ENCODE assay signal across 5 cellular contexts in the genomic region with DNA sequence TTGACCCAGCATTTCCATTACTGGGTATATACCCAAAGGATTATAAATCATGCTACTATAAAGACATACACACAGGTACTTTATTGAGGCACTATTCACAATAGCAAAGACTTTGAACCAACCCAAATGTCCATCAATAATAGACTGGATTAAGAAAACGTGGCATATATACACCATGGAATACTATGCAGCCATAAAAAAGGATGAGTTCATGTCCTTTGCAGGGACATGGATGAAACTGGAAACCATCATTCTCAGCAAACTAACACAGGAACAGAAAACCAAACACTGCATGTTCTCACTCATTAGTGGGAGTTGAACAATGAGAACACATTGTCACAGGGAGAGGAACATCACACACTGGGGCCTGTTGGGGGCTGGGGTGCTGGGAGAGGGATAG.
DNase-seq lines count a peak whose midpoint lies in the region; ATAC-seq, FAIRE-seq and TF ChIP-seq lines count a peak whose summit lies in the region.
"Not testable (repeated sequence)": the region's sequence is repeated elsewhere in the genome, so short reads cannot be mapped to it uniquely, and the experiment has no call there.

No MANE protein-coding gene starts in this region.

- H3K9me3 Mint-ChIP-seq in astrocyte (ENCODE audit: unreplicated experiment): not testable (repeated sequence)

- no CpG with 5 or more reads among the region's 1 CpG for WGBS in IMR-90 (ENCODE audit: extremely low coverage in 2 of 2, insufficient read length in 1 of 2), 2 experiments

- H3K4me2 ChIP-seq in IMR-90 (ENCODE audit: low read depth, low read length); astrocyte (ENCODE audit: low read length); osteoblast (ENCODE audit: insufficient read depth, low read length): not testable (repeated sequence)

- not testable (repeated sequence) for H3K23ac ChIP-seq in IMR-90 (ENCODE audit: low read depth, low read length)

- intact Hi-C loops in IMR-90 (cut with micrococcal nuclease): not testable (repeated sequence)

- not testable (repeated sequence) for H3K36me3 ChIP-seq in HEK293 (ENCODE audit: control insufficient read depth in 2 of 2, insufficient read depth in 1 of 2, low read length in 2 of 2); IMR-90 (ENCODE audit: control insufficient read depth, insufficient read depth, low read length); astrocyte (ENCODE audit: insufficient read depth, low read length); brain microvascular endothelial cell (replicated peaks); osteoblast (ENCODE audit: insufficient read depth, low read length)

- not testable (repeated sequence) for H2AK9ac ChIP-seq in IMR-90 (replicated peaks; ENCODE audit: low read depth, low read length, poor library complexity)

- not testable (repeated sequence) for H2AK5ac ChIP-seq in IMR-90 (ENCODE audit: low read depth, low read length)

- H3K9ac ChIP-seq in IMR-90 (ENCODE audit: low read depth, low read length); astrocyte (ENCODE audit: low read length): not testable (repeated sequence)

- H4K8ac ChIP-seq in IMR-90 (ENCODE audit: low read depth in 2 of 2, low read length in 2 of 2): 0 out of 4 replicates have a peak overlapping the region, but pooled peaks of 1 of the 2 experiments have one; percentile 25

- not testable (repeated sequence) for H3K36me3 Mint-ChIP-seq in astrocyte (ENCODE audit: low read depth, unreplicated experiment)

- H3K4ac ChIP-seq in IMR-90 (ENCODE audit: low read depth, low read length): peak overlapping the region; percentile 75

- H3K4me1 ChIP-seq in HEK293 (ENCODE audit: control insufficient read depth, insufficient read depth, low read length); IMR-90 (ENCODE audit: control insufficient read depth, insufficient read depth, low read length): not testable (repeated sequence)
- H3K4me1 ChIP-seq in astrocyte (ENCODE audit: insufficient read depth, low read length) (peaks cover 13% of the 10 kb centered on the region), osteoblast (ENCODE audit: insufficient read depth, low read length) (peaks cover 26% of the 10 kb centered on the region)

- H2BK120ac ChIP-seq in IMR-90 (ENCODE audit: low read depth, low read length): peak overlapping the region; percentile 71

- H2BK20ac ChIP-seq in IMR-90 (ENCODE audit: low read depth, low read length): peak overlapping the region; percentile 74

- not testable (repeated sequence) for H4K5ac ChIP-seq in IMR-90 (ENCODE audit: low read depth, low read length)

- H3K27ac ChIP-seq in HEK293 (ENCODE audit: extremely low read depth, low read depth, low read length): not testable (repeated sequence)
- peak overlapping the region; percentile 67; the same call in 1 of the 2 replicates for H3K27ac ChIP-seq in IMR-90 (ENCODE audit: insufficient read depth, low read length)
- peak overlapping the region; percentile 61 for H3K27ac ChIP-seq in astrocyte (ENCODE audit: low read depth, low read length)
- H3K27ac ChIP-seq in brain microvascular endothelial cell: peak overlapping the region; percentile 67
- peak overlapping the region; percentile 31 for H3K27ac ChIP-seq in osteoblast (ENCODE audit: low read depth, low read length)

- H2BK15ac ChIP-seq in IMR-90 (ENCODE audit: low read depth, low read length): 0 out of 3 replicates have a peak overlapping the region, but pooled peaks have one; percentile 52

- CTCF ChIA-PET in HEK293 (lab: Yijun Ruan, JAX): not testable (repeated sequence)
- CTCF ChIA-PET in IMR-90 (lab: Yijun Ruan, JAX): interaction anchor here (1.1 kb wide), 1 partner anchor 10 kb away, joined by 5 read pairs; no protein-coding TSS in a partner anchor

- H4K20me1 ChIP-seq in IMR-90 (ENCODE audit: insufficient read depth, low read length); astrocyte (ENCODE audit: insufficient read depth, low read length); osteoblast (ENCODE audit: insufficient read depth, low read length): not testable (repeated sequence)

- not testable (repeated sequence) for H3K27me3 ChIP-seq in IMR-90 (ENCODE audit: control insufficient read depth, insufficient read depth, low read length); astrocyte (ENCODE audit: insufficient read depth, low read length); brain microvascular endothelial cell (replicated peaks); osteoblast (ENCODE audit: insufficient read depth, low read length)

- H3K4me3 Mint-ChIP-seq in astrocyte (ENCODE audit: unreplicated experiment): not testable (repeated sequence)

- dilution Hi-C loops in IMR-90 (cut with HindIII; ENCODE audit: low sequenced_read_pairs, unreplicated experiment): not testable (repeated sequence)

- not testable (repeated sequence) for H3K27me3 Mint-ChIP-seq in astrocyte (ENCODE audit: low read depth, unreplicated experiment)

- not testable (repeated sequence) for BruUV-seq in IMR-90 (replicated peaks; lab: Mats Ljungman, UMichigan)

- H3K27ac Mint-ChIP-seq in astrocyte (ENCODE audit: unreplicated experiment): not testable (repeated sequence)

- H3K9me1 ChIP-seq in IMR-90 (ENCODE audit: insufficient read depth, low read length): not testable (repeated sequence)

- POLR2A ChIA-PET in HEK293 (lab: Yijun Ruan, JAX): not testable (repeated sequence)
- POLR2A ChIA-PET in IMR-90 (lab: Charles Lee; ENCODE audit: unreplicated experiment): interaction anchor here (0.5 kb wide), 1 partner anchor 247 kb away, joined by 4 read pairs; no protein-coding TSS in a partner anchor

- not testable (repeated sequence) for ATAC-seq in IMR-90 (ENCODE audit: low read depth)

- H3K79me1 ChIP-seq in IMR-90 (ENCODE audit: low read depth in 1 of 2, low read length in 2 of 2): not testable (repeated sequence)

- not testable (repeated sequence) for H2AFZ ChIP-seq in IMR-90 (replicated peaks; ENCODE audit: low read length, poor library complexity); astrocyte (ENCODE audit: low read depth, low read length); osteoblast (ENCODE audit: low read length)

- not testable (repeated sequence) for FAIRE-seq in astrocyte (lab: Jason Lieb, UNC)

- not testable (repeated sequence) for TF ChIP-seq POLR2A in IMR-90 (IDR thresholded peaks at IDR 0.05; ENCODE audit: low read depth, low read length)

- not testable (repeated sequence) for TF ChIP-seq CTCF in HEK293 (tag by site-specific recombination; IDR thresholded peaks at IDR 0.05); IMR-90 (conservative IDR thresholded peaks at IDR 0.05; ENCODE audit: low read depth, low read length); astrocyte (IDR thresholded peaks at IDR 0.05; ENCODE audit: insufficient read depth, low read depth, low read length); brain microvascular endothelial cell (IDR thresholded peaks at IDR 0.05; ENCODE audit: low read depth, low read length, missing control alignments); osteoblast (IDR thresholded peaks at IDR 0.05; ENCODE audit: extremely low read depth, low read depth, low read length)

- not testable (repeated sequence) for DNase-seq in IMR-90; astrocyte (ENCODE audit: low read depth); brain microvascular endothelial cell; osteoblast (ENCODE audit: insufficient read length, low spot score, missing footprints)

- not testable (repeated sequence) for H3K9me3 ChIP-seq in HEK293 (ENCODE audit: control insufficient read depth, insufficient read depth, low read depth, low read length); IMR-90 (ENCODE audit: control insufficient read depth, insufficient read depth, low read length); astrocyte (ENCODE audit: insufficient read depth, low read depth, low read length); osteoblast (ENCODE audit: low read depth, low read length)

- not testable (repeated sequence) for H3K4me3 ChIP-seq in HEK293 (ENCODE audit: low read depth, low read length); IMR-90 (ENCODE audit: insufficient read depth, low read depth, low read length); astrocyte (ENCODE audit: insufficient read depth, low read depth, low read length); brain microvascular endothelial cell (ENCODE audit: low read depth, low read length); osteoblast (ENCODE audit: insufficient read depth, low read length)

- peak overlapping the region; percentile 9; the same call in 1 of the 2 replicates for H3K18ac ChIP-seq in IMR-90 (ENCODE audit: low read depth, low read length)

- peak overlapping the region; percentile 58 for H3K14ac ChIP-seq in IMR-90 (replicated peaks; ENCODE audit: low read depth, low read length)

- 0 out of 2 replicates have a peak overlapping the region, but pooled peaks have one; percentile 28 for H3K56ac ChIP-seq in IMR-90 (ENCODE audit: extremely low read depth, insufficient read depth, low read length)

- H4K91ac ChIP-seq in IMR-90 (ENCODE audit: insufficient read depth, low read depth, low read length): 0 out of 2 replicates have a peak overlapping the region, but pooled peaks have one; percentile 49

- not testable (repeated sequence) for TF ChIP-seq RAD21 in IMR-90 (IDR thresholded peaks at IDR 0.05; ENCODE audit: low read length)

- H3K4me1 Mint-ChIP-seq in astrocyte (ENCODE audit: low read depth, unreplicated experiment): peaks cover 31% of the 10 kb centered on the region

- not testable (repeated sequence) for H3K79me2 ChIP-seq in astrocyte (ENCODE audit: insufficient read depth, low read length); osteoblast (ENCODE audit: insufficient read depth, low read length)

- peak overlapping the region; percentile 54 for H2BK5ac ChIP-seq in IMR-90 (ENCODE audit: low read depth, low read length, poor library complexity, severe bottlenecking)

- in situ Hi-C loops in IMR-90 (cut with MboI; ENCODE audit: low sequenced_read_pairs); brain microvascular endothelial cell (cut with HindIII; ENCODE audit: low pct_ligation_motif_present, low sequenced_read_pairs): not testable (repeated sequence)
